Comparison of ENCODE assay signal across 1 cellular context in the genomic region with DNA sequence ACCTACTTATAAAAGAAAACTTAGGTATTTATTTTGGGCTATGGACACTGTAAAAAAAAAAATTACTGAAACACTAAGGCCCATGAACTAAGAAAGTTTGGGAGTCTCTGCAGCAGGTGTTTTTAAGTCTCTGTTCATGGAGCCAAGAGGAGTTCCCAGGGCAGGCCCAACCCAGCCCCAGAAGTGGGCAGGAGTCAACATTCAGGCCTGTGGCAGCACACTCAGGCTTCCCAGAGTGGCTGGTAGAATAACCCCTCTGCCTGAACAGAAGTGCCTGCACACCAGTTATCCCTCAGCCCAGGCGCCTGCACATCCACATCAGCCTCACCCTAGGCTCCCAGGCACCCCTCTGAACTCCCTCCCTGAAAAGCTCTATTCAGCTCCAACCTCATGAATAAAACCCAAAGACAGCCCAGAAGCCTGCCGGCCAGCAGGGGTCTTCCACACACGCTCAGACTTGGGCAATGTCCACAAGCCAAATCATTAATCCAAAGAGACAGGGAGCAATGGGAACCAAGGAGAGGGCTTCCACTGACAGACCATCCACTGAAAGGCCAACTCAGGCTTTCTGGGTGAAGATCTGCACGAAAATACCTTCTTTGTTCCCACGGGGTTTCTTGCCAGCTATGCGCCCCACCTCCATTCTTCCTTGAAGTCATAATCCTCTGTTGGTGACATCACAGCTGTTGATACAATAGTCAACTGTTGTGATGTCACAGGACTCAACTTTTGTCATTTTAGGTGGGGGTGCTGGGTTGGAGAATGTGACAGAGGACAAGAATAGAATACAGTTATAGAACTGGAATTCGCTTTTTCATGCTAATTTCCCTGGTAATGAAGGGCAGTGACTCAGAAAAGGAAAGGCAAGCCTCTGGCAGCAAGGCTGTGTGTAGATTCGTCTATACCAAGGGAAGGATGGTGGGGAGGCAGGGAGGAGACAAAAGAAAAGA.
TF ChIP-seq lines count a peak whose summit lies in the region.

No MANE protein-coding gene starts in this region.

TF ChIP-seq in IMR-90, 13 proteins besides CTCF, POLR2A, EP300 and RAD21:
- TF ChIP-seq MAZ (IDR thresholded peaks at IDR 0.05; ENCODE audit: borderline replicate concordance, low read depth, low read length), result no peak
- no peak for TF ChIP-seq CEBPB (IDR thresholded peaks at IDR 0.05; ENCODE audit: low read depth, low read length)
- TF ChIP-seq FOS (IDR thresholded peaks at IDR 0.05; ENCODE audit: low read depth, low read length), result no peak
- no peak for TF ChIP-seq MAFK (IDR thresholded peaks at IDR 0.05; ENCODE audit: low read depth, low read length)
- TF ChIP-seq ELK1 (IDR thresholded peaks at IDR 0.05; ENCODE audit: borderline replicate concordance, low read depth, low read length), result no peak
- no peak for TF ChIP-seq NFE2L2 (IDR thresholded peaks at IDR 0.05; ENCODE audit: low read depth, low read length)
- TF ChIP-seq BHLHE40 (IDR thresholded peaks at IDR 0.05; ENCODE audit: low read depth, low read length), result no peak
- no peak for TF ChIP-seq SMC3 (IDR thresholded peaks at IDR 0.05; ENCODE audit: low read depth, low read length)
- TF ChIP-seq, protein P1, sequence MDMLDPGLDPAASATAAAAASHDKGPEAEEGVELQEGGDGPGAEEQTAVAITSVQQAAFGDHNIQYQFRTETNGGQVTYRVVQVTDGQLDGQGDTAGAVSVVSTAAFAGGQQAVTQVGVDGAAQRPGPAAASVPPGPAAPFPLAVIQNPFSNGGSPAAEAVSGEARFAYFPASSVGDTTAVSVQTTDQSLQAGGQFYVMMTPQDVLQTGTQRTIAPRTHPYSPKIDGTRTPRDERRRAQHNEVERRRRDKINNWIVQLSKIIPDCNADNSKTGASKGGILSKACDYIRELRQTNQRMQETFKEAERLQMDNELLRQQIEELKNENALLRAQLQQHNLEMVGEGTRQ (IDR thresholded peaks at IDR 0.05; ENCODE audit: low read depth, low read length), result no peak
- no peak for TF ChIP-seq MXI1 (IDR thresholded peaks at IDR 0.05; ENCODE audit: borderline replicate concordance, low read depth, low read length)
- no peak for TF ChIP-seq RCOR1 (IDR thresholded peaks at IDR 0.05; ENCODE audit: insufficient replicate concordance, low read length)
